ENCODE assay signal across 10 cellular contexts in genomic region chr21:17793271-17793670, GRCh38. TPM values are rescaled to one million over a fixed set of nuclear protein-coding genes. Genes with fewer than 3 reads are reported as not detected.
DNase-seq lines count a peak whose midpoint lies in the region; ATAC-seq and TF ChIP-seq lines count a peak whose summit lies in the region.
"Had no signal": no experiment of that assay in that cellular context is flagged by ENCODE, and none has a peak within 500 bp of the region (broad histone marks: within the 10 kb centered on the region; RNA-seq: fewer than 3 reads in every experiment).

No MANE protein-coding gene starts in this region.

- H3K27me3 ChIP-seq in dorsolateral prefrontal cortex (no peaks in the 10 kb centered on the region), stomach (no peaks in the 10 kb centered on the region)

- no peaks in the 10 kb centered on the region for H3K9me3 Mint-ChIP-seq in activated naive CD4-positive, alpha-beta T cell treated with anti-CD3 and anti-CD28 coated beads for 36 hours
- H3K9me3 Mint-ChIP-seq in activated naive CD4-positive, alpha-beta T cell treated with anti-CD3 and anti-CD28 coated beads, Interleukin-2, amount 50 U/mL, for 72 hours: no peaks in the 10 kb centered on the region
- no peaks in the 10 kb centered on the region for H3K9me3 Mint-ChIP-seq in WTC11
- H3K9me3 Mint-ChIP-seq: nephron progenitor cell had no signal

- POLR2A ChIA-PET in WTC11 (lab: Charles Lee): no interaction called here

- DNase-seq in activated naive CD4-positive, alpha-beta T cell treated with anti-CD3 and anti-CD28 coated beads for 36 hours: no peak
- no peak for DNase-seq in activated naive CD4-positive, alpha-beta T cell treated with anti-CD3 and anti-CD28 coated beads, Interleukin-2, amount 50 U/mL, for 72 hours (ENCODE audit: low spot score in 2 of 2)
- DNase-seq in dorsolateral prefrontal cortex: no peak
- DNase-seq in stomach: no peak
- DNase-seq in NCI-H526 treated with DMSO at 0.1 percent for 48 hours (lab: John Stamatoyannopoulos, UW): no peak
- DNase-seq in WTC11 (ENCODE audit: low spot score): no peak
- DNase-seq in NCI-H526 (lab: John Stamatoyannopoulos, UW): no peak
- DNase-seq: nephron progenitor cell had no signal

- H3K36me3 Mint-ChIP-seq in activated naive CD4-positive, alpha-beta T cell treated with anti-CD3 and anti-CD28 coated beads for 36 hours (ENCODE audit: low read depth): peaks cover 35% of the 10 kb centered on the region
- peaks cover 5 to 27% of the 10 kb centered on the region in 2 donors for H3K36me3 Mint-ChIP-seq in activated naive CD4-positive, alpha-beta T cell treated with anti-CD3 and anti-CD28 coated beads, Interleukin-2, amount 50 U/mL, for 72 hours
- peaks cover 32% of the 10 kb centered on the region for H3K36me3 Mint-ChIP-seq in WTC11

- no peak for TF ChIP-seq POLR2A in stomach (IDR thresholded peaks at IDR 0.05)

- ATAC-seq in activated naive CD4-positive, alpha-beta T cell treated with anti-CD3 and anti-CD28 coated beads, Interleukin-2, amount 50 U/mL, for 72 hours: no peak
- ATAC-seq in HG03354 (IDR thresholded peaks at IDR 0.05; ENCODE audit: poor library complexity, severe bottlenecking, unreplicated experiment): peak; percentile 6
- no peak for ATAC-seq in WTC11

- H3K4me3 ChIP-seq in dorsolateral prefrontal cortex (peak overlapping the region in 43 of 59 donors; percentile 1 to 58 (median 36)), stomach (peak overlapping the region; percentile 23 to 34 (median 30))

- TF ChIP-seq CTCF in dorsolateral prefrontal cortex (IDR thresholded peaks at IDR 0.05 in 54 of 56, conservative IDR thresholded peaks at IDR 0.05 in 2 of 56; ENCODE audit: low read depth in 1 of 56, partially characterized antibody in 56 of 56): no peak
- TF ChIP-seq CTCF in stomach (IDR thresholded peaks at IDR 0.05): no peak
- TF ChIP-seq CTCF in WTC11 (IDR thresholded peaks at IDR 0.05): no peak

- H3K4me1 ChIP-seq in stomach: peaks cover 0 to 41% (median 19%) of the 10 kb centered on the region in 4 donors

- peak overlapping the region; percentile 53 for H3K4me3 Mint-ChIP-seq in activated naive CD4-positive, alpha-beta T cell treated with anti-CD3 and anti-CD28 coated beads for 36 hours
- H3K4me3 Mint-ChIP-seq in WTC11: no peak overlapping the region
- H3K4me3 Mint-ChIP-seq: nephron progenitor cell had no signal

- no peak for TF ChIP-seq EP300 in stomach (IDR thresholded peaks at IDR 0.05)

- H3K9me3 ChIP-seq in stomach: no peaks in the 10 kb centered on the region

- peaks cover 64% of the 10 kb centered on the region for H3K4me1 Mint-ChIP-seq in activated naive CD4-positive, alpha-beta T cell treated with anti-CD3 and anti-CD28 coated beads for 36 hours (ENCODE audit: low read depth)
- no peaks in the 10 kb centered on the region for H3K4me1 Mint-ChIP-seq in WTC11
- H3K4me1 Mint-ChIP-seq: nephron progenitor cell had no signal

- CTCF ChIA-PET in activated naive CD4-positive, alpha-beta T cell treated with anti-CD3 and anti-CD28 coated beads for 36 hours (lab: Charles Lee): interaction anchor here (1.0 to 3.4 kb wide), 3 partner anchors 11 to 114 kb away, joined by 3 to 30 read pairs (median 3); no protein-coding TSS in a partner anchor
- CTCF ChIA-PET in WTC11 (lab: Charles Lee): no interaction called here

- peaks cover 3 to 26% (median 12%) of the 10 kb centered on the region in 4 donors for H3K36me3 ChIP-seq in stomach

- intact Hi-C loops in activated naive CD4-positive, alpha-beta T cell treated with anti-CD3 and anti-CD28 coated beads for 36 hours (cut with micrococcal nuclease): loop anchor here (1.0 kb wide), 1 partner anchor 9 kb away; no protein-coding TSS in a partner anchor
- intact Hi-C loops in dorsolateral prefrontal cortex (cut with DNase I) (no loop called here), stomach (cut with DNase I; ENCODE audit: low total_unique reads) (no loop called here)

- 53 to 77% (median 72%) methylated on average over 8 of the region's 8 CpGs for WGBS in stomach, 5 donors

- peak overlapping the region; percentile 89 for H3K27ac Mint-ChIP-seq in activated naive CD4-positive, alpha-beta T cell treated with anti-CD3 and anti-CD28 coated beads for 36 hours
- peak overlapping the region in 1 of 2 donors; percentile 55 for H3K27ac Mint-ChIP-seq in activated naive CD4-positive, alpha-beta T cell treated with anti-CD3 and anti-CD28 coated beads, Interleukin-2, amount 50 U/mL, for 72 hours
- H3K27ac Mint-ChIP-seq in WTC11: no peak overlapping the region
- H3K27ac Mint-ChIP-seq: nephron progenitor cell had no signal

- no peaks in the 10 kb centered on the region for H3K27me3 Mint-ChIP-seq in activated naive CD4-positive, alpha-beta T cell treated with anti-CD3 and anti-CD28 coated beads for 36 hours (ENCODE audit: low read depth)
- H3K27me3 Mint-ChIP-seq in WTC11 (ENCODE audit: low read depth): no peaks in the 10 kb centered on the region

- peak overlapping the region in 29 of 59 donors; percentile 0 to 73 (median 33) for H3K27ac ChIP-seq in dorsolateral prefrontal cortex
- peak overlapping the region in 4 of 5 donors; percentile 48 to 74 (median 66) for H3K27ac ChIP-seq in stomach
- H3K27ac ChIP-seq: RWPE1 had no signal

TF ChIP-seq in WTC11, 78 proteins besides CTCF, POLR2A, EP300 and RAD21 (continues in another document):
- no peak for TF ChIP-seq ZNF219 (CRISPR knock-in tag; IDR thresholded peaks at IDR 0.05; ENCODE audit: borderline replicate concordance)
- TF ChIP-seq ZMAT4 (CRISPR knock-in tag; IDR thresholded peaks at IDR 0.05): no peak
- TF ChIP-seq ERG (CRISPR knock-in tag; IDR thresholded peaks at IDR 0.05): no peak
- no peak for TF ChIP-seq HMGXB4 (CRISPR knock-in tag; IDR thresholded peaks at IDR 0.05)
- no peak for TF ChIP-seq ZNF263 (CRISPR knock-in tag; IDR thresholded peaks at IDR 0.05; ENCODE audit: low read depth)
- no peak for TF ChIP-seq NFE2L1 (CRISPR knock-in tag; IDR thresholded peaks at IDR 0.05)
- TF ChIP-seq AR (CRISPR knock-in tag; IDR thresholded peaks at IDR 0.05): no peak
- TF ChIP-seq MAX (CRISPR knock-in tag; IDR thresholded peaks at IDR 0.05): no peak
- no peak for TF ChIP-seq NR2C2 (CRISPR knock-in tag; IDR thresholded peaks at IDR 0.05)

RNA-seq across cellular contexts. Expression of gene C21orf91, which starts 25.9 kb away (rescaled TPM):
- total RNA-seq in activated naive CD4-positive, alpha-beta T cell treated with anti-CD3 and anti-CD28 coated beads for 36 hours: 10 to 100 TPM; 25.6 to 25.8 TPM
- total RNA-seq in activated naive CD4-positive, alpha-beta T cell treated with anti-CD3 and anti-CD28 coated beads, Interleukin-2, amount 50 U/mL, for 72 hours: 10 to 100 TPM; 14.4 to 24.4 TPM
- 100 to 1,000 TPM in 1 of 120 experiments, 10 to 100 TPM in 111, 1 to 10 TPM in 8; 7.1 to 113 (median 28.7) TPM for total RNA-seq in dorsolateral prefrontal cortex
- total RNA-seq in stomach: 10 to 100 TPM in 2 of 5 donors, 1 to 10 TPM in 2, under 1 TPM in 1; under 0.01 to 50.9 (median 5.8) TPM
- polyA plus RNA-seq in stomach: 1 to 10 TPM; 2.6 to 8.1 (median 3.0) TPM
- total RNA-seq in WTC11 (2021): 27.3 to 30.5 TPM (median 27.8 TPM) in 3 replicates
